Comparison of ENCODE assay signal across 12 cellular contexts in the genomic region with DNA sequence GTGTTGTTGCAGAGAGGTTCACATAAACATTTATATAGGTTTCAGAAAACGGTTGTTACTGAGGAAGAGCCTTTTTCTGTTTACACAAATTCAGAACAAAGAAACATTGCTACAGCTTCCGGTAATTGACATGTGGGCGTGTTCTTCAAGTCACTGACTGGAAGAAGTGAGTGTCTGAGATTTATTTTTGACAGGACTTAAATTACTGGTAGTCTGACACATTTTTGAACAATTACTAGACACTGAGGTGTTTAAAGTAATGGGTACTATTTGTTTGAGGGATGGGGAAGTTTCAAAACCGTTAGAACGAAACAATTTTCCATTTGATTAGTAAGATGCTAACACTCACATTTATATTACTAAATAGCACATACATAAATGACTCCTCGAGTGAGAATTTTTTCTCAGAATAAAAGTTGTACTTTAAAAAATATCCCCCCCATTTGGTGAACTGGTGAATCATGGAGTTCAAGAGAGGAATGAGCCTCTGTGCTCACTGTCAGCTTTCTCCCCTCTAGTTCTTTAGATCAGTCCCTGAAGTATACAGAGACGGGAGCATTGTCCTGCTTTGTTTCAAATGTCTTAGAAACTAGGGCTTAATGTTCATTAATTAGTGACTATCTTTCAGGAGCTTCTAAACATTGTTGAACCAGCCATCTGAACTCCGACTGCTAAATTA.
A peak's percentile ranks its signal among the peaks of the same experiment; 100 is the strongest.
DNase-seq lines count a peak whose midpoint lies in the region; ATAC-seq, FAIRE-seq and TF ChIP-seq lines count a peak whose summit lies in the region.
"Had no signal": no experiment of that assay in that cellular context is flagged by ENCODE, and none has a peak within 500 bp of the region (broad histone marks: within the 10 kb centered on the region; RNA-seq: fewer than 3 reads in every experiment).

No MANE protein-coding gene starts in this region.

- H3K27me3 ChIP-seq in HepG2 (ENCODE audit: control insufficient read depth in 1 of 2, insufficient read depth in 2 of 2, low read length in 2 of 2) = peaks cover 4 to 15% of the 10 kb centered on the region in 2 experiments; a peak in 2 of 5 replicates

- H3K27ac ChIP-seq in HepG2 (ENCODE audit: extremely low read length, insufficient read depth, low read length) = no peak overlapping the region

- H3K4me2 ChIP-seq in HepG2 (ENCODE audit: low read depth, low read length) = no peak overlapping the region

- H3K79me2 ChIP-seq in HepG2 (ENCODE audit: insufficient read depth, low read length) = no peaks in the 10 kb centered on the region

- H3K9me3 Mint-ChIP-seq in activated naive CD4-positive, alpha-beta T cell treated with anti-CD3 and anti-CD28 coated beads for 36 hours = peaks cover 18% of the 10 kb centered on the region
- H3K9me3 Mint-ChIP-seq in activated naive CD4-positive, alpha-beta T cell treated with anti-CD3 and anti-CD28 coated beads, Interleukin-2, amount 10 ng/mL, durations not matched to agents 7 days and 5 days = peaks cover 5% of the 10 kb centered on the region
- peaks cover 15% of the 10 kb centered on the region for H3K9me3 Mint-ChIP-seq in activated T-cell treated with anti-CD3 and anti-CD28 coated beads, Interleukin-2, amount 50 U/mL, for 24 hours
- peaks cover 8 to 15% of the 10 kb centered on the region in 2 donors for H3K9me3 Mint-ChIP-seq in stimulated activated naive CD8-positive, alpha-beta T cell treated with anti-CD3 and anti-CD28 coated beads, Interleukin-15, amount 100 ng/mL, for 72 hours

- peaks cover 5% of the 10 kb centered on the region; the same call in 1 of the 2 replicates for H3K4me1 ChIP-seq in HepG2 (ENCODE audit: insufficient read depth, low read length)

- no peak for ATAC-seq in HepG2
- peak; percentile 48 for ATAC-seq in stimulated activated naive CD8-positive, alpha-beta T cell treated with anti-CD3 and anti-CD28 coated beads, Interleukin-15, amount 100 ng/mL, for 72 hours
- no peak for ATAC-seq in GM21825 (IDR thresholded peaks at IDR 0.05; ENCODE audit: unreplicated experiment)
- ATAC-seq: activated CD8-positive, alpha-beta memory T cell treated with anti-CD3 and anti-CD28 coated beads, Interleukin-2, amount 10 ng/mL, durations not matched to agents 7 days and 5 days had no signal

- H2AFZ ChIP-seq in HepG2 (ENCODE audit: low read length) = no peak overlapping the region

- in situ Hi-C loops in HepG2 (cut with HindIII; ENCODE audit: extremely low pct_ligation_motif_present, low pct_unique_long_range_greater_than_20kb) = no loop called here

- H3K36me3 Mint-ChIP-seq in activated naive CD4-positive, alpha-beta T cell treated with anti-CD3 and anti-CD28 coated beads for 36 hours (ENCODE audit: low read depth) = peaks cover 35% of the 10 kb centered on the region
- peaks cover 3% of the 10 kb centered on the region for H3K36me3 Mint-ChIP-seq in activated naive CD4-positive, alpha-beta T cell treated with anti-CD3 and anti-CD28 coated beads, Interleukin-2, amount 10 ng/mL, durations not matched to agents 7 days and 5 days
- H3K36me3 Mint-ChIP-seq in activated T-cell treated with anti-CD3 and anti-CD28 coated beads, Interleukin-2, amount 50 U/mL, for 24 hours (ENCODE audit: low read depth) = peaks cover 24% of the 10 kb centered on the region

- H3K27ac Mint-ChIP-seq in activated naive CD4-positive, alpha-beta T cell treated with anti-CD3 and anti-CD28 coated beads for 36 hours = peak overlapping the region; percentile 98
- H3K27ac Mint-ChIP-seq in activated naive CD4-positive, alpha-beta T cell treated with anti-CD3 and anti-CD28 coated beads, Interleukin-2, amount 10 ng/mL, durations not matched to agents 7 days and 5 days = no peak overlapping the region
- H3K27ac Mint-ChIP-seq in activated T-cell treated with anti-CD3 and anti-CD28 coated beads, Interleukin-2, amount 50 U/mL, for 24 hours = peak overlapping the region; percentile 94
- no peak overlapping the region for H3K27ac Mint-ChIP-seq in stimulated activated naive CD8-positive, alpha-beta T cell treated with anti-CD3 and anti-CD28 coated beads, Interleukin-15, amount 100 ng/mL, for 72 hours
- H3K27ac Mint-ChIP-seq: activated CD8-positive, alpha-beta memory T cell treated with anti-CD3 and anti-CD28 coated beads, Interleukin-2, amount 10 ng/mL, durations not matched to agents 7 days and 5 days had no signal

- TF ChIP-seq EP300 in HepG2 (IDR thresholded peaks at IDR 0.05; ENCODE audit: low read depth in 2 of 2, low read length in 2 of 2) = peak in 1 of 2 experiments; percentile 16; a peak in 1 of 4 replicates
- no peak for TF ChIP-seq EP300 in HepG2 (CRISPR knock-in tag; IDR thresholded peaks at IDR 0.05; ENCODE audit: borderline replicate concordance)

- no peak overlapping the region for H3K4me3 ChIP-seq in HepG2 (replicated peaks in 1 of 3; ENCODE audit: insufficient read depth in 1 of 3, low read depth in 2 of 3, low read length in 3 of 3)

- POLR2A ChIA-PET in HepG2 (lab: Yijun Ruan, JAX) = interaction anchor here (2.2 kb wide), 1 partner anchor 11 kb away, joined by 8 read pairs; no protein-coding TSS in a partner anchor

- no peak for TF ChIP-seq CTCF in HepG2 (CRISPR knock-in tag; IDR thresholded peaks at IDR 0.05)

- BruUV-seq in HepG2 (replicated peaks; lab: Mats Ljungman, UMichigan) = no TSS peak

- peak; percentile 80 for DNase-seq in activated naive CD4-positive, alpha-beta T cell treated with anti-CD3 and anti-CD28 coated beads for 36 hours
- DNase-seq in activated naive CD4-positive, alpha-beta T cell treated with anti-CD3 and anti-CD28 coated beads, Interleukin-2, amount 10 ng/mL, durations not matched to agents 7 days and 5 days = no peak
- DNase-seq in activated T-cell treated with anti-CD3 and anti-CD28 coated beads, Interleukin-2, amount 50 U/mL, for 24 hours = no peak
- peak; percentile 28 for DNase-seq in HepG2 (ENCODE audit: low spot score)
- DNase-seq in stimulated activated naive CD8-positive, alpha-beta T cell treated with anti-CD3 and anti-CD28 coated beads, Interleukin-15, amount 100 ng/mL, for 72 hours = no peak
- no peak for DNase-seq in NCI-H524 (lab: John Stamatoyannopoulos, UW)
- no peak for DNase-seq in RPMI8226
- DNase-seq: activated CD8-positive, alpha-beta memory T cell treated with anti-CD3 and anti-CD28 coated beads, Interleukin-2, amount 10 ng/mL, durations not matched to agents 7 days and 5 days; mesendoderm; NCI-H187 treated with DMSO at 0.1 percent for 48 hours; SIG-M5 had no signal

- no peak for TF ChIP-seq RAD21 in HepG2 (CRISPR knock-in tag; IDR thresholded peaks at IDR 0.05)

- peaks cover 6% of the 10 kb centered on the region for H3K9me3 ChIP-seq in HepG2 (ENCODE audit: low read length)

- FAIRE-seq in HepG2 (lab: Jason Lieb, UNC) = no peak

- WGBS in HepG2 (ENCODE audit: low lambda C conversion rate) = 23% methylated on average over 8 of the region's 8 CpGs

- no peaks in the 10 kb centered on the region for H3K36me3 ChIP-seq in HepG2 (replicated peaks in 1 of 2; ENCODE audit: control insufficient read depth in 1 of 2, insufficient read depth in 2 of 2, low read length in 2 of 2)

- no peaks in the 10 kb centered on the region for H4K20me1 ChIP-seq in HepG2 (ENCODE audit: insufficient read depth, low read length)

- H3K9ac ChIP-seq in HepG2 (ENCODE audit: insufficient read depth, low read depth, low read length) = no peak overlapping the region

- H3K4me3 Mint-ChIP-seq in activated naive CD4-positive, alpha-beta T cell treated with anti-CD3 and anti-CD28 coated beads for 36 hours = peak overlapping the region; percentile 18
- no peak overlapping the region for H3K4me3 Mint-ChIP-seq in activated naive CD4-positive, alpha-beta T cell treated with anti-CD3 and anti-CD28 coated beads, Interleukin-2, amount 10 ng/mL, durations not matched to agents 7 days and 5 days
- peak overlapping the region; percentile 35 for H3K4me3 Mint-ChIP-seq in activated T-cell treated with anti-CD3 and anti-CD28 coated beads, Interleukin-2, amount 50 U/mL, for 24 hours
- no peak overlapping the region for H3K4me3 Mint-ChIP-seq in stimulated activated naive CD8-positive, alpha-beta T cell treated with anti-CD3 and anti-CD28 coated beads, Interleukin-15, amount 100 ng/mL, for 72 hours
- H3K4me3 Mint-ChIP-seq: activated CD8-positive, alpha-beta memory T cell treated with anti-CD3 and anti-CD28 coated beads, Interleukin-2, amount 10 ng/mL, durations not matched to agents 7 days and 5 days had no signal

- H3K27me3 Mint-ChIP-seq in activated naive CD4-positive, alpha-beta T cell treated with anti-CD3 and anti-CD28 coated beads for 36 hours (ENCODE audit: low read depth) = no peaks in the 10 kb centered on the region
- H3K27me3 Mint-ChIP-seq in activated naive CD4-positive, alpha-beta T cell treated with anti-CD3 and anti-CD28 coated beads, Interleukin-2, amount 10 ng/mL, durations not matched to agents 7 days and 5 days = no peaks in the 10 kb centered on the region
- peaks cover 16% of the 10 kb centered on the region for H3K27me3 Mint-ChIP-seq in activated T-cell treated with anti-CD3 and anti-CD28 coated beads, Interleukin-2, amount 50 U/mL, for 24 hours
- peaks cover 16% of the 10 kb centered on the region for H3K27me3 Mint-ChIP-seq in stimulated activated naive CD8-positive, alpha-beta T cell treated with anti-CD3 and anti-CD28 coated beads, Interleukin-15, amount 100 ng/mL, for 72 hours

- H3K4me1 Mint-ChIP-seq in activated naive CD4-positive, alpha-beta T cell treated with anti-CD3 and anti-CD28 coated beads for 36 hours (ENCODE audit: low read depth) = peaks cover 63% of the 10 kb centered on the region
- peaks cover 24% of the 10 kb centered on the region for H3K4me1 Mint-ChIP-seq in activated naive CD4-positive, alpha-beta T cell treated with anti-CD3 and anti-CD28 coated beads, Interleukin-2, amount 10 ng/mL, durations not matched to agents 7 days and 5 days
- peaks cover 50% of the 10 kb centered on the region for H3K4me1 Mint-ChIP-seq in activated T-cell treated with anti-CD3 and anti-CD28 coated beads, Interleukin-2, amount 50 U/mL, for 24 hours (ENCODE audit: low read depth)
- peaks cover 13% of the 10 kb centered on the region for H3K4me1 Mint-ChIP-seq in stimulated activated naive CD8-positive, alpha-beta T cell treated with anti-CD3 and anti-CD28 coated beads, Interleukin-15, amount 100 ng/mL, for 72 hours

- intact Hi-C loops in activated naive CD4-positive, alpha-beta T cell treated with anti-CD3 and anti-CD28 coated beads for 36 hours (cut with micrococcal nuclease) = loop anchor here (1.0 to 5.0 kb wide), 14 partner anchors 7 to 1539 kb away; no protein-coding TSS in a partner anchor
- intact Hi-C loops in HepG2 (cut with micrococcal nuclease; ENCODE audit: unreplicated experiment) = no loop called here

- CTCF ChIA-PET in activated naive CD4-positive, alpha-beta T cell treated with anti-CD3 and anti-CD28 coated beads for 36 hours (lab: Charles Lee) = interaction anchor here (0.7 kb wide), 2 partner anchors 71 to 75 kb away, joined by 3 read pairs; no protein-coding TSS in a partner anchor
- CTCF ChIA-PET in activated naive CD4-positive, alpha-beta T cell treated with anti-CD3 and anti-CD28 coated beads, Interleukin-2, amount 10 ng/mL, durations not matched to agents 7 days and 5 days (lab: Charles Lee) = interaction anchor here (1.2 to 1.4 kb wide), 2 partner anchors 11 to 23 kb away, joined by 3 read pairs; no protein-coding TSS in a partner anchor
- CTCF ChIA-PET in HepG2 (lab: Yijun Ruan, JAX; ENCODE audit: low intra/inter-chr PET ratio, low total read pairs) = no interaction called here

- TF ChIP-seq POLR2A in HepG2 (IDR thresholded peaks at IDR 0.05; ENCODE audit: insufficient read depth in 1 of 2, low read depth in 2 of 2, low read length in 2 of 2) = no peak

Comparison
In these comparisons a context has a peak if more than half of its experiments do, and no peak if none do; other contexts are left out.
1. DNase-seq: peak in activated naive CD4-positive, alpha-beta T cell treated with anti-CD3 and anti-CD28 coated beads for 36 hours (single experiment) and HepG2 (single experiment); none in activated naive CD4-positive, alpha-beta T cell treated with anti-CD3 and anti-CD28 coated beads, Interleukin-2, amount 10 ng/mL, durations not matched to agents 7 days and 5 days (single experiment), activated T-cell treated with anti-CD3 and anti-CD28 coated beads, Interleukin-2, amount 50 U/mL, for 24 hours (single experiment), stimulated activated naive CD8-positive, alpha-beta T cell treated with anti-CD3 and anti-CD28 coated beads, Interleukin-15, amount 100 ng/mL, for 72 hours (0 of 2), NCI-H524 (0 of 2) and RPMI8226 (single experiment).
2. H3K27ac Mint-ChIP-seq: peak in activated naive CD4-positive, alpha-beta T cell treated with anti-CD3 and anti-CD28 coated beads for 36 hours (single experiment) and activated T-cell treated with anti-CD3 and anti-CD28 coated beads, Interleukin-2, amount 50 U/mL, for 24 hours (single experiment); none in activated naive CD4-positive, alpha-beta T cell treated with anti-CD3 and anti-CD28 coated beads, Interleukin-2, amount 10 ng/mL, durations not matched to agents 7 days and 5 days (single experiment) and stimulated activated naive CD8-positive, alpha-beta T cell treated with anti-CD3 and anti-CD28 coated beads, Interleukin-15, amount 100 ng/mL, for 72 hours (0 of 2).
3. H3K4me3 Mint-ChIP-seq: peak in activated naive CD4-positive, alpha-beta T cell treated with anti-CD3 and anti-CD28 coated beads for 36 hours (single experiment) and activated T-cell treated with anti-CD3 and anti-CD28 coated beads, Interleukin-2, amount 50 U/mL, for 24 hours (single experiment); none in activated naive CD4-positive, alpha-beta T cell treated with anti-CD3 and anti-CD28 coated beads, Interleukin-2, amount 10 ng/mL, durations not matched to agents 7 days and 5 days (single experiment) and stimulated activated naive CD8-positive, alpha-beta T cell treated with anti-CD3 and anti-CD28 coated beads, Interleukin-15, amount 100 ng/mL, for 72 hours (0 of 2).